In genomic region chr1:151994956-151995355, GRCh38 we compare ENCODE assay signal across 8 cellular contexts. TPM values are rescaled to one million over a fixed set of nuclear protein-coding genes. Genes with fewer than 3 reads are reported as not detected.
DNase-seq lines count a peak whose midpoint lies in the region; ATAC-seq and TF ChIP-seq lines count a peak whose summit lies in the region.

No MANE protein-coding gene starts in this region.

- H3K36me3 ChIP-seq in Peyer's patch = no peaks in the 10 kb centered on the region

- DNase-seq in GM04503 (ENCODE audit: low read depth) (peak; percentile 99), Peyer's patch (no peak), epithelial cell of esophagus (ENCODE audit: low read depth) (peak; percentile 95), skeletal muscle cell (ENCODE audit: low read depth) (peak; percentile 90), cerebellum (ENCODE audit: low spot score) (no peak), AML-193 (lab: John Stamatoyannopoulos, UW) (no peak), globus pallidus (ENCODE audit: low spot score) (no peak)

- TF ChIP-seq CTCF in Peyer's patch (IDR thresholded peaks at IDR 0.05) (no peak), epithelial cell of esophagus (IDR thresholded peaks at IDR 0.05; ENCODE audit: insufficient read depth, low read depth, low read length, missing control alignments) (no peak)

- peak overlapping the region in 3 of 4 donors; percentile 31 to 89 (median 33) for H3K27ac ChIP-seq in Peyer's patch

- H3K27me3 ChIP-seq in Peyer's patch = no peaks in the 10 kb centered on the region

- H3K9me3 ChIP-seq in Peyer's patch = no peaks in the 10 kb centered on the region

- H3K4me1 ChIP-seq in Peyer's patch = peaks cover 4 to 39% (median 8%) of the 10 kb centered on the region in 4 donors

- ATAC-seq in esophagus mucosa = no peak

- no peak for TF ChIP-seq POLR2A in Peyer's patch (IDR thresholded peaks at IDR 0.05)

- H3K4me3 ChIP-seq in Peyer's patch (no peak overlapping the region), epithelial cell of esophagus (ENCODE audit: low read length) (no peak overlapping the region), skeletal muscle cell (ENCODE audit: low read depth, low read length) (no peak overlapping the region)

RNA-seq across cellular contexts. Expression of gene S100A10, which starts 1.3 kb away (rescaled TPM):
- 100 to 1,000 TPM in 3 of 4 donors, 10 to 100 TPM in 1; 90.0 to 223 (median 154) TPM for total RNA-seq in Peyer's patch
- 1.8 TPM for total RNA-seq in cerebellum
- total RNA-seq in esophagus mucosa = 1,355 TPM

RNA-seq across cellular contexts. Expression of gene S100A11, which starts 41.8 kb away (rescaled TPM):
- total RNA-seq in Peyer's patch (10 to 100 TPM; 33.3 to 75.1 (median 72.0) TPM), cerebellum (10.3 TPM), esophagus mucosa (2,220 TPM)

Comparison
In these comparisons a context has a peak if more than half of its experiments do, and no peak if none do; other contexts are left out.
1. DNase-seq: peak in GM04503 (single experiment), epithelial cell of esophagus (single experiment) and skeletal muscle cell (single experiment); none in Peyer's patch (0 of 3), cerebellum (single experiment), AML-193 (0 of 2) and globus pallidus (single experiment).
2. RNA of gene S100A10, which starts 1.3 kb away (total RNA-seq): 1,355 TPM in esophagus mucosa (single experiment) and 90.0 to 223 TPM in Peyer's patch; 1.8 TPM in cerebellum (single experiment); every median in the first group is over 10 times any median in the second.
3. RNA of gene S100A11, which starts 41.8 kb away (total RNA-seq): 2,220 TPM in esophagus mucosa (single experiment); 33.3 to 75.1 TPM in Peyer's patch and 10.3 TPM in cerebellum (single experiment); every median in the first group is over 10 times any median in the second.